8 cellular contexts compared by ENCODE assay signal in the genomic region with DNA sequence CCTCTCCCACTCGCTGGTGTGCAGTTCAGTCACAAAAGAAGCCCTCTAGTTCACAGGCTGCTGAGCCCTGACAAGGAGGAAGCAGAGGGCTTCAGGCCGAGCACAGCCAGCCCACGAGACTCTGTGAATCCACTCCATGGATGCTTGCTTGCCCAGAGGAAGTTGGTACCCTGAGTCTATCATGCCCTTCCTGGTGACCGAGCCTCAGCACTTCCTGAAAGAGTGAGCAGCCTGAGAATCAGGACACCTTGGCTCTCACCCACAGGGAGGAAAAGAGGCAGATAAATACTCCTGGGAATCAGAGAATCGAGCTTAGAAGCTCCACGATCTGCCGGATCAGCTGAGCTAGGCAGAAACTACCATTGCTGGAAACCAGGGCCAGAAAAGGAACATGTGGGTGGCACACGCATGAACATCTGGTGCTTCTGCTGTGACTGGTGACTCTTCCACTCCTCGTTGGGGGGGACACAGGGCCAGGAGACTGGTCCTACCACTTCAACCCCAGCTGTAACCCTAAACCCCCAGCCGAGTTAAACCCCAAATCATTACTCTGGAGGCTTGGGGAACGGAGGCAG.
DNase-seq lines count a peak whose midpoint lies in the region; ATAC-seq, FAIRE-seq and TF ChIP-seq lines count a peak whose summit lies in the region.

No MANE protein-coding gene starts in this region.

- H2AK5ac ChIP-seq in trophoblast cell (ENCODE audit: low read length) = peak overlapping the region; percentile 87

- H3K27me3 ChIP-seq in esophagus squamous epithelium (peaks cover 0 to 52% (median 0%) of the 10 kb centered on the region in 4 donors), trophoblast cell (ENCODE audit: insufficient read depth, low read length) (no peaks in the 10 kb centered on the region)

- peak overlapping the region; percentile 63 for H3K14ac ChIP-seq in trophoblast cell (ENCODE audit: low read length)

- H3K79me2 ChIP-seq in trophoblast cell (ENCODE audit: control insufficient read depth, insufficient read depth, low read length, poor library complexity) = peaks cover 2% of the 10 kb centered on the region

- no peak for FAIRE-seq in HTR-8/SVneo (lab: Jason Lieb, UNC)

- H2BK5ac ChIP-seq in trophoblast cell (ENCODE audit: low read depth, low read length, poor library complexity) = peak overlapping the region; percentile 32

- peaks cover 12% of the 10 kb centered on the region for H3K79me1 ChIP-seq in trophoblast cell (ENCODE audit: low read length)

- no peak overlapping the region for H3K23ac ChIP-seq in trophoblast cell (ENCODE audit: low read length)

- H3K4ac ChIP-seq in trophoblast cell (ENCODE audit: low read depth, low read length) = peak overlapping the region; percentile 38

- ATAC-seq in GM18502 (IDR thresholded peaks at IDR 0.05; ENCODE audit: poor library complexity, unreplicated experiment) = peak; percentile 37
- peak; percentile 23 for ATAC-seq in HG03521 (IDR thresholded peaks at IDR 0.05; ENCODE audit: unreplicated experiment)

- H3K4me1 ChIP-seq in esophagus squamous epithelium (peaks cover 0 to 18% (median 11%) of the 10 kb centered on the region in 3 donors), trophoblast cell (ENCODE audit: control insufficient read depth in 1 of 2, insufficient read depth in 2 of 2, low read length in 2 of 2) (peaks cover 0 to 7% of the 10 kb centered on the region in 2 experiments)

- H4K8ac ChIP-seq in trophoblast cell (ENCODE audit: low read depth, low read length) = peak overlapping the region; percentile 67

- H3K4me2 ChIP-seq in trophoblast cell (ENCODE audit: low read length) = peak overlapping the region; percentile 83

- no peak for TF ChIP-seq CTCF in esophagus squamous epithelium (IDR thresholded peaks at IDR 0.05)

- peak overlapping the region in 3 of 4 donors; percentile 22 to 58 (median 35) for H3K4me3 ChIP-seq in esophagus squamous epithelium
- no peak overlapping the region for H3K4me3 ChIP-seq in trophoblast cell (ENCODE audit: low read depth, low read length)

- H3K9ac ChIP-seq in trophoblast cell (ENCODE audit: low read length) = no peak overlapping the region

- H3K36me3 ChIP-seq in esophagus squamous epithelium (no peaks in the 10 kb centered on the region), trophoblast cell (ENCODE audit: control insufficient read depth in 1 of 2, insufficient read depth in 2 of 2, low read length in 2 of 2) (no peaks in the 10 kb centered on the region)

- H2BK120ac ChIP-seq in trophoblast cell (ENCODE audit: insufficient read depth, low read length, poor library complexity) = peak overlapping the region; percentile 88

- H4K12ac ChIP-seq in trophoblast cell (ENCODE audit: low read depth, low read length) = peak overlapping the region; percentile 54

- peak overlapping the region; percentile 49 for H3K18ac ChIP-seq in trophoblast cell (ENCODE audit: low read length)

- DNase-seq in esophagus squamous epithelium (lab: John Stamatoyannopoulos, UW) (no peak), trophoblast cell (no peak), HTR-8/SVneo (ENCODE audit: insufficient read length, low spot score) (no peak), glomerular visceral epithelial cell (ENCODE audit: extremely low spot score) (no peak), NCI-H748 treated with DMSO at 0.1 percent for 48 hours (lab: John Stamatoyannopoulos, UW) (no peak), MV-4-11 (lab: John Stamatoyannopoulos, UW) (no peak)

- H2BK12ac ChIP-seq in trophoblast cell (ENCODE audit: low read length) = peak overlapping the region; percentile 85

- H3K27ac ChIP-seq in esophagus squamous epithelium (no peak overlapping the region), trophoblast cell (ENCODE audit: low read depth, low read length) (no peak overlapping the region)

- 0 to 50% methylated on average over 1 to 6 of the region's 11 CpGs for WGBS in esophagus squamous epithelium, 2 donors
- WGBS in trophoblast cell (ENCODE audit: extremely low coverage, insufficient coverage, insufficient read length) = no CpG with 5 or more reads among the region's 11 CpGs

- H3K9me3 ChIP-seq in esophagus squamous epithelium = no peaks in the 10 kb centered on the region
- H3K9me3 ChIP-seq in trophoblast cell (ENCODE audit: insufficient read depth, low read depth, low read length) = no peaks in the 10 kb centered on the region

- intact Hi-C loops in esophagus squamous epithelium (cut with DNase I) = no loop called here

- H4K91ac ChIP-seq in trophoblast cell (ENCODE audit: low read depth, low read length) = peak overlapping the region; percentile 89

- H2AFZ ChIP-seq in trophoblast cell (ENCODE audit: insufficient read depth, low read length, poor library complexity) = peak overlapping the region; percentile 1

- no peak for TF ChIP-seq POLR2A in esophagus squamous epithelium (IDR thresholded peaks at IDR 0.05)
